13 cellular contexts compared by ENCODE assay signal in the genomic region with DNA sequence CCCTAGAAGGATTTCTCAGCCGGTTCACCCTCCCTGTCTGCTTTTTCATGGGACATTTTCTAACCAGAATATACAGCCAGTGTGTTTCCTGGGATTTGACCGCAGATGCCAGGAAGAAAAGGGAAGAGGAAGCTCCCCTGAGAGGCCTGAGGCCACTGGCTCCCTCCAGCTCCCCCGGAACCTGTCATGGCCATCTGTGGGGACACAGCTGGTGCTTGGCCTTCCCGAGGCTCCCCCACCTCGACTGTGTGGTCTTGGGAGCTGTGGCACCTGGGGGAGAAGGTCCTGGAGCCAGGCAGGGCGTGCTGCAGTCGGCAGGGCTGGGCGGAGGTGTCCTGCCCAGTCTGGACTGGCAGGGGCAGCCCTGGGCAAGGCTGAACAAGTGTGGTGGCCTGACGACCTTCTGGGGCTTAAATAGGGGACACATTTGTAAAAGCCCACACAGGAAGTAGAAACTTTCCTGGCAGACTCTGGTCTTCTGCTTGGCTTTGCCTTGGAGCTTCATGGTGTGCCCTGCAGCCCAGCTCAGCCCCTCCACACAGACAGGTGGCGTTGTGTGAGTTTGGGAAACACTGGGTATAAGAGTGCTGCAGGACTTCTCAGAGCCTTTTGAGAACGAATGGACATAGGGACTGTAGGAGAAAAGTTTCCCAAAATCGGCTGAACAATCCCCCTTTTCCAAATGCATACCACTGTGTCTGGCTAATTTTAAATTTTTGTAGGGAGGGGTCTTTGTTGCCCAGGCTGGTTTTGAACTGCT. TPM values are rescaled to one million over a fixed set of nuclear protein-coding genes. Genes with fewer than 3 reads are reported as not detected.
DNase-seq lines count a peak whose midpoint lies in the region; ATAC-seq, FAIRE-seq and TF ChIP-seq lines count a peak whose summit lies in the region.
"Had no signal": no experiment of that assay in that cellular context is flagged by ENCODE, and none has a peak within 500 bp of the region (broad histone marks: within the 10 kb centered on the region; RNA-seq: fewer than 3 reads in every experiment).

No MANE protein-coding gene starts in this region.

- H3K4me3 Mint-ChIP-seq in progenitor cell of endocrine pancreas (ENCODE audit: low read depth), result no peak overlapping the region
- H3K4me3 Mint-ChIP-seq in activated naive CD4-positive, alpha-beta T cell treated with anti-CD3 and anti-CD28 coated beads for 36 hours, result no peak overlapping the region

- no peak for TF ChIP-seq CTCF in progenitor cell of endocrine pancreas (IDR thresholded peaks at IDR 0.05; ENCODE audit: unreplicated experiment)

- ATAC-seq in HG03565 (IDR thresholded peaks at IDR 0.05; ENCODE audit: unreplicated experiment), result no peak

- FAIRE-seq in RCC 7860 (lab: Jason Lieb, UNC), result no peak

- no peaks in the 10 kb centered on the region for H3K9me3 Mint-ChIP-seq in progenitor cell of endocrine pancreas (ENCODE audit: low read depth)
- no peaks in the 10 kb centered on the region for H3K9me3 Mint-ChIP-seq in activated naive CD4-positive, alpha-beta T cell treated with anti-CD3 and anti-CD28 coated beads for 36 hours
- H3K9me3 Mint-ChIP-seq: activated T-helper 2 cell treated with anti-CD3 and anti-CD28 coated beads, Interferon-gamma antibody, Interleukin-2, Interleukin-4, amounts not matched to agents 10 μg/mL and 5 μg/mL and 100 μg/mL, durations not matched to agents 14 hours and 24 hours and 36 hours had no signal

- H3K27ac Mint-ChIP-seq in progenitor cell of endocrine pancreas, result peak overlapping the region; percentile 45
- no peak overlapping the region for H3K27ac Mint-ChIP-seq in activated naive CD4-positive, alpha-beta T cell treated with anti-CD3 and anti-CD28 coated beads for 36 hours
- H3K27ac Mint-ChIP-seq: activated T-helper 2 cell treated with anti-CD3 and anti-CD28 coated beads, Interferon-gamma antibody, Interleukin-2, Interleukin-4, amounts not matched to agents 10 μg/mL and 5 μg/mL and 100 μg/mL, durations not matched to agents 14 hours and 24 hours and 36 hours had no signal

- intact Hi-C loops in activated naive CD4-positive, alpha-beta T cell treated with anti-CD3 and anti-CD28 coated beads for 36 hours (cut with micrococcal nuclease), result no loop called here

- CTCF ChIA-PET in activated naive CD4-positive, alpha-beta T cell treated with anti-CD3 and anti-CD28 coated beads for 36 hours (lab: Charles Lee), result no interaction called here

- H3K27ac ChIP-seq in epithelial cell of prostate, result peak overlapping the region; percentile 93

- no peaks in the 10 kb centered on the region for H3K27me3 Mint-ChIP-seq in progenitor cell of endocrine pancreas
- no peaks in the 10 kb centered on the region for H3K27me3 Mint-ChIP-seq in activated naive CD4-positive, alpha-beta T cell treated with anti-CD3 and anti-CD28 coated beads for 36 hours (ENCODE audit: low read depth)

- in situ Hi-C loops in KBM-7 (cut with MboI; ENCODE audit: low pct_unique_long_range_greater_than_20kb, low sequenced_read_pairs), result no loop called here

- H3K4me1 Mint-ChIP-seq in progenitor cell of endocrine pancreas (ENCODE audit: low read depth), result peaks cover 22% of the 10 kb centered on the region
- H3K4me1 Mint-ChIP-seq in activated naive CD4-positive, alpha-beta T cell treated with anti-CD3 and anti-CD28 coated beads for 36 hours (ENCODE audit: low read depth), result peaks cover 26% of the 10 kb centered on the region

- H3K36me3 Mint-ChIP-seq in progenitor cell of endocrine pancreas (ENCODE audit: insufficient read depth), result peaks cover 14% of the 10 kb centered on the region
- peaks cover 1% of the 10 kb centered on the region for H3K36me3 Mint-ChIP-seq in activated naive CD4-positive, alpha-beta T cell treated with anti-CD3 and anti-CD28 coated beads for 36 hours (ENCODE audit: low read depth)

- DNase-seq in D341Med (ENCODE audit: low spot score) (peak; percentile 25), KBM-7 (peak; percentile 38), epithelial cell of prostate (ENCODE audit: low read depth, low spot score) (no peak), progenitor cell of endocrine pancreas (ENCODE audit: low spot score, unreplicated experiment) (no peak), RCC 7860 (ENCODE audit: low spot score) (no peak), NCI-H82 (lab: John Stamatoyannopoulos, UW) (no peak)
- no peak for DNase-seq in activated naive CD4-positive, alpha-beta T cell treated with anti-CD3 and anti-CD28 coated beads for 36 hours
- DNase-seq: activated CD4-positive, alpha-beta T cell treated with anti-CD3 and anti-CD28 coated beads for 1 hour; central memory CD4-positive, alpha-beta T cell; KG1; NCI-H2029 had no signal

RNA-seq across cellular contexts. Expression of a gene that starts 6.8 kb away (rescaled TPM):
- 124 and 125 TPM in 2 replicates for total RNA-seq in progenitor cell of endocrine pancreas
- 10 to 100 TPM; 51.6 to 54.4 TPM for total RNA-seq in activated naive CD4-positive, alpha-beta T cell treated with anti-CD3 and anti-CD28 coated beads for 36 hours

RNA-seq across cellular contexts. Expression of a gene that starts 36.2 kb away (rescaled TPM):
- total RNA-seq in progenitor cell of endocrine pancreas, result 40.8 and 41.6 TPM in 2 replicates
- total RNA-seq in activated naive CD4-positive, alpha-beta T cell treated with anti-CD3 and anti-CD28 coated beads for 36 hours, result 10 to 100 TPM; 29.8 to 36.7 TPM

Comparison
In these comparisons a context has a peak if more than half of its experiments do, and no peak if none do; other contexts are left out.
1. DNase-seq: peak in D341Med (single experiment) and KBM-7 (single experiment); none in epithelial cell of prostate (single experiment), progenitor cell of endocrine pancreas (single experiment), RCC 7860 (single experiment), NCI-H82 (single experiment) and activated naive CD4-positive, alpha-beta T cell treated with anti-CD3 and anti-CD28 coated beads for 36 hours (single experiment).